2 cellular contexts compared by ENCODE assay signal in genomic region chr20:12072945-12073245, GRCh38.
TF ChIP-seq lines count a peak whose summit lies in the region.

No MANE protein-coding gene starts in this region.

TF ChIP-seq in IMR-90, 13 proteins besides CTCF, POLR2A, EP300 and RAD21 (continued from another document):
- TF ChIP-seq ELK1 (IDR thresholded peaks at IDR 0.05; ENCODE audit: borderline replicate concordance, low read depth, low read length) (no peak), MXI1 (IDR thresholded peaks at IDR 0.05; ENCODE audit: borderline replicate concordance, low read depth, low read length) (no peak), USF2 (IDR thresholded peaks at IDR 0.05; ENCODE audit: low read depth, low read length) (no peak), MAZ (IDR thresholded peaks at IDR 0.05; ENCODE audit: borderline replicate concordance, low read depth, low read length) (no peak), MAFK (IDR thresholded peaks at IDR 0.05; ENCODE audit: low read depth, low read length) (no peak), CHD1 (IDR thresholded peaks at IDR 0.05; ENCODE audit: low read depth, low read length) (no peak), SMC3 (IDR thresholded peaks at IDR 0.05; ENCODE audit: low read depth, low read length) (no peak), RFX5 (IDR thresholded peaks at IDR 0.05; ENCODE audit: low read depth, low read length) (no peak)

TF ChIP-seq in HEK293T, 16 proteins besides CTCF, POLR2A, EP300 and RAD21 (continued from another document):
- TF ChIP-seq NFRKB (IDR thresholded peaks at IDR 0.05) (no peak), TARDBP (IDR thresholded peaks at IDR 0.05) (no peak), ZNF384 (IDR thresholded peaks at IDR 0.05) (no peak), FOXM1 (IDR thresholded peaks at IDR 0.05; ENCODE audit: borderline replicate concordance) (no peak)
